Comparison of ENCODE assay signal across 2 cellular contexts in the genomic region with DNA sequence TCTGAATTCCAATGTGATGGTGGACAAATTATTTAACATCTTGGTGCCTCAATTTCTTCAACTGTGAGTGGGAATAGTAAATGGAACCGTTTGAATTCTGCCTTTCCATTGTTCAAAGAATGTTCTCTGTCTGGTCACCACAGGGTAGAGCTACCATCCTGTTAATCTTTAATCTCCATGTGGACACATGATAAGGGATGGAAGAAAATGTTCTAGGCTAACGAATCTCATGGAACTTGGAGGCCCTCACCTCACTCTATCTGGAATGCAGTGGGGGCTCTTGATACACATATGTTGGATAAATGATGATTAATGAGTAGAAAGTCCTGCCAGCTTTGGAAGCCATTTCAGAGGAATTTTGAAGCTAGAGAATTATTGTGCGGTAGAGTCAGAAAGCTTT.
TF ChIP-seq lines count a peak whose summit lies in the region.

No MANE protein-coding gene starts in this region.

TF ChIP-seq in liver, 16 proteins besides CTCF, POLR2A, EP300 and RAD21 (continued from another document):
- TF ChIP-seq, protein P1, sequence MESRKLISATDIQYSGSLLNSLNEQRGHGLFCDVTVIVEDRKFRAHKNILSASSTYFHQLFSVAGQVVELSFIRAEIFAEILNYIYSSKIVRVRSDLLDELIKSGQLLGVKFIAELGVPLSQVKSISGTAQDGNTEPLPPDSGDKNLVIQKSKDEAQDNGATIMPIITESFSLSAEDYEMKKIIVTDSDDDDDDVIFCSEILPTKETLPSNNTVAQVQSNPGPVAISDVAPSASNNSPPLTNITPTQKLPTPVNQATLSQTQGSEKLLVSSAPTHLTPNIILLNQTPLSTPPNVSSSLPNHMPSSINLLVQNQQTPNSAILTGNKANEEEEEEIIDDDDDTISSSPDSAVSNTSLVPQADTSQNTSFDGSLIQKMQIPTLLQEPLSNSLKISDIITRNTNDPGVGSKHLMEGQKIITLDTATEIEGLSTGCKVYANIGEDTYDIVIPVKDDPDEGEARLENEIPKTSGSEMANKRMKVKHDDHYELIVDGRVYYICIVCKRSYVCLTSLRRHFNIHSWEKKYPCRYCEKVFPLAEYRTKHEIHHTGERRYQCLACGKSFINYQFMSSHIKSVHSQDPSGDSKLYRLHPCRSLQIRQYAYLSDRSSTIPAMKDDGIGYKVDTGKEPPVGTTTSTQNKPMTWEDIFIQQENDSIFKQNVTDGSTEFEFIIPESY (IDR thresholded peaks at IDR 0.05) = no peak
- peak in 1 of 2 donors; percentile 34 for TF ChIP-seq HNF4A (conservative IDR thresholded peaks at IDR 0.05)

TF ChIP-seq in HepG2, 621 proteins besides CTCF, POLR2A, EP300 and RAD21 (continued from another document):
- TF ChIP-seq, protein P2, sequence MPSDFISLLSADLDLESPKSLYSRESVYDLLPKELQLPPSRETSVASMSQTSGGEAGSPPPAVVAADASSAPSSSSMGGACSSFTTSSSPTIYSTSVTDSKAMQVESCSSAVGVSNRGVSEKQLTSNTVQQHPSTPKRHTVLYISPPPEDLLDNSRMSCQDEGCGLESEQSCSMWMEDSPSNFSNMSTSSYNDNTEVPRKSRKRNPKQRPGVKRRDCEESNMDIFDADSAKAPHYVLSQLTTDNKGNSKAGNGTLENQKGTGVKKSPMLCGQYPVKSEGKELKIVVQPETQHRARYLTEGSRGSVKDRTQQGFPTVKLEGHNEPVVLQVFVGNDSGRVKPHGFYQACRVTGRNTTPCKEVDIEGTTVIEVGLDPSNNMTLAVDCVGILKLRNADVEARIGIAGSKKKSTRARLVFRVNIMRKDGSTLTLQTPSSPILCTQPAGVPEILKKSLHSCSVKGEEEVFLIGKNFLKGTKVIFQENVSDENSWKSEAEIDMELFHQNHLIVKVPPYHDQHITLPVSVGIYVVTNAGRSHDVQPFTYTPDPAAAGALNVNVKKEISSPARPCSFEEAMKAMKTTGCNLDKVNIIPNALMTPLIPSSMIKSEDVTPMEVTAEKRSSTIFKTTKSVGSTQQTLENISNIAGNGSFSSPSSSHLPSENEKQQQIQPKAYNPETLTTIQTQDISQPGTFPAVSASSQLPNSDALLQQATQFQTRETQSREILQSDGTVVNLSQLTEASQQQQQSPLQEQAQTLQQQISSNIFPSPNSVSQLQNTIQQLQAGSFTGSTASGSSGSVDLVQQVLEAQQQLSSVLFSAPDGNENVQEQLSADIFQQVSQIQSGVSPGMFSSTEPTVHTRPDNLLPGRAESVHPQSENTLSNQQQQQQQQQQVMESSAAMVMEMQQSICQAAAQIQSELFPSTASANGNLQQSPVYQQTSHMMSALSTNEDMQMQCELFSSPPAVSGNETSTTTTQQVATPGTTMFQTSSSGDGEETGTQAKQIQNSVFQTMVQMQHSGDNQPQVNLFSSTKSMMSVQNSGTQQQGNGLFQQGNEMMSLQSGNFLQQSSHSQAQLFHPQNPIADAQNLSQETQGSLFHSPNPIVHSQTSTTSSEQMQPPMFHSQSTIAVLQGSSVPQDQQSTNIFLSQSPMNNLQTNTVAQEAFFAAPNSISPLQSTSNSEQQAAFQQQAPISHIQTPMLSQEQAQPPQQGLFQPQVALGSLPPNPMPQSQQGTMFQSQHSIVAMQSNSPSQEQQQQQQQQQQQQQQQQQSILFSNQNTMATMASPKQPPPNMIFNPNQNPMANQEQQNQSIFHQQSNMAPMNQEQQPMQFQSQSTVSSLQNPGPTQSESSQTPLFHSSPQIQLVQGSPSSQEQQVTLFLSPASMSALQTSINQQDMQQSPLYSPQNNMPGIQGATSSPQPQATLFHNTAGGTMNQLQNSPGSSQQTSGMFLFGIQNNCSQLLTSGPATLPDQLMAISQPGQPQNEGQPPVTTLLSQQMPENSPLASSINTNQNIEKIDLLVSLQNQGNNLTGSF (CRISPR knock-in tag; IDR thresholded peaks at IDR 0.05) = no peak
- TF ChIP-seq RARA (CRISPR knock-in tag; IDR thresholded peaks at IDR 0.05) = no peak
- TF ChIP-seq TARDBP (CRISPR knock-in tag; IDR thresholded peaks at IDR 0.05) = no peak
- no peak for TF ChIP-seq TAF15 (IDR thresholded peaks at IDR 0.05; ENCODE audit: low read depth, low read length, poor library complexity, severe bottlenecking)
- TF ChIP-seq ZNF143 (CRISPR knock-in tag; IDR thresholded peaks at IDR 0.05) = no peak
- no peak for TF ChIP-seq MAFK (conservative IDR thresholded peaks at IDR 0.05 in 1 of 2, IDR thresholded peaks at IDR 0.05 in 1 of 2; ENCODE audit: low read length in 2 of 2)
- TF ChIP-seq SOX6 (IDR thresholded peaks at IDR 0.05) = no peak
- no peak for TF ChIP-seq SOX6 (CRISPR knock-in tag; IDR thresholded peaks at IDR 0.05)
- TF ChIP-seq ZZZ3 (CRISPR knock-in tag; IDR thresholded peaks at IDR 0.05; ENCODE audit: borderline replicate concordance) = no peak
- TF ChIP-seq, protein P3, sequence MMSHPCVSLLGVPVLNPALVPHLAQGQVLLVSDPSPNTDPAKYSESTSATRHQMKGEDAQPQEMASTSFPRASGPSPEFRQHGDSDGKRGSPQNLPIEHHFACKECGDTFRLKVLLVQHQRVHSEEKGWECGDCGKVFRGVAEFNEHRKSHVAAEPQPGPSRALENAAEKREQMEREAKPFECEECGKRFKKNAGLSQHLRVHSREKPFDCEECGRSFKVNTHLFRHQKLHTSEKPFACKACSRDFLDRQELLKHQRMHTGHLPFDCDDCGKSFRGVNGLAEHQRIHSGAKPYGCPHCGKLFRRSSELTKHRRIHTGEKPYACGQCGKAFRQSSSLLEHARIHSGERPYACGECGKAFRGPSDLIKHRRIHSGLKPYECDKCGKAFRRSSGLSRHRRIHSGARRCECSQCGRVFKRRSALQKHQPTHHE (CRISPR knock-in tag; IDR thresholded peaks at IDR 0.05; ENCODE audit: borderline replicate concordance) = no peak
- TF ChIP-seq TOE1 (CRISPR knock-in tag; IDR thresholded peaks at IDR 0.05) = no peak
- TF ChIP-seq SETDB1 (CRISPR knock-in tag; IDR thresholded peaks at IDR 0.05; ENCODE audit: borderline replicate concordance) = no peak
